ENCODE assay signal across 5 cellular contexts in the genomic region with DNA sequence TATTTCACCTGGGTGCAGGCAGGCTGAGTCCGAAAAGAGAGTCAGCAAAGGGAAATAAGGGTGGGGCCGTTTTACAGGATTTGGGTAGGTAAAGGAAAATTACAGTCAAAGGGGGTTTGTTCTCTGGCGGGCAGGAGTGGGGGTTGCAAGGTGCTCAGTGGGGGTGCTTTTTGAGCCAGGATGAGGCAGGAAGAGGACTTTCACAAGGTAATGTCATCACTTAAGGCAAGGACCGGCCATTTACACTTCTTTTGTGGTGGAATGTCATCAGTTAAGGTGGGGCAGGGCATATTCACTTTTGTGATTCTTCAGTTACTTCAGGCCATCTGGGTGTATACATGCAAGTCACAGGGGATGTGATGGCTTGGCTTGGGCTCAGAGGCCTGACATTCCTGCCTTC. TPM values are rescaled to one million over a fixed set of nuclear protein-coding genes. Genes with fewer than 3 reads are reported as not detected.
"Had no signal": no experiment of that assay in that cellular context is flagged by ENCODE, and none has a peak within 500 bp of the region (broad histone marks: within the 10 kb centered on the region; RNA-seq: fewer than 3 reads in every experiment).

No MANE protein-coding gene starts in this region.

RNA-seq across cellular contexts. Expression of a gene that starts 32.2 kb away (rescaled TPM):
- total RNA-seq: GM23248, HFFc6, HT1080 had no signal
- polyA plus RNA-seq: GM23248, IMR-90, K562 had no signal
